8 cellular contexts compared by ENCODE assay signal in the genomic region with DNA sequence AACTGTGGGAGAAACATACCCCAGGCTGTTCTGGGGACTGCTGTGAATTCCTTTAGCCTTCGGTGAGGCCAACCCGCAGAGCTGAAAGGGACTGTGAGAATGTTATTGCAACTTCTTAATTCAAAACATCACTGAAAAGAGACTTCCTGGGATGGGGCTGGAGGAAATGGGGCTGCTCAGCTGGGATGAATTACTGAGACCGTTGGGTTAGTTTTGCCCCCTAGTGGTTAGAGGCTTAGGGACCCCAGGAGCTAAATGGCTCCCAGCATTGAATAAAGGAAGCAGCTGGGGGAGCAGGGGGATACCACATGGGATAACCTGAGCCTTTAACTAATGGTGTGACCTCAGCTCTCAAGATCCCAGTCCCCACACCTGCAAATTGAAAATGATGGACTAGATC.
A peak's percentile ranks its signal among the peaks of the same experiment; 100 is the strongest.
DNase-seq lines count a peak whose midpoint lies in the region; ATAC-seq and TF ChIP-seq lines count a peak whose summit lies in the region.

No MANE protein-coding gene starts in this region.

- no peak overlapping the region for H3K27ac ChIP-seq in OCI-LY1 (ENCODE audit: low read depth, low read length, poor library complexity, severe bottlenecking)
- H3K27ac ChIP-seq in uterus, result no peak overlapping the region

- H3K9ac ChIP-seq in OCI-LY1 (ENCODE audit: low read length), result no peak overlapping the region

- H3K4me1 ChIP-seq in OCI-LY1 (ENCODE audit: insufficient read depth, low read length, severe bottlenecking) (no peaks in the 10 kb centered on the region), uterus (no peaks in the 10 kb centered on the region)

- no peak for TF ChIP-seq POLR2A in uterus (IDR thresholded peaks at IDR 0.05)

- no peaks in the 10 kb centered on the region for H3F3A ChIP-seq in OCI-LY1 (ENCODE audit: insufficient read depth, low read length)

- DNase-seq in BJ (ENCODE audit: low read depth) (peak; percentile 9), germinal center (ENCODE audit: low spot score) (peak; percentile 30), SW 1271 (lab: John Stamatoyannopoulos, UW) (no peak), HK-2 (ENCODE audit: unreplicated experiment) (no peak), uterus (no peak)

- ATAC-seq in GM21360 (IDR thresholded peaks at IDR 0.05; ENCODE audit: unreplicated experiment) (peak; percentile 70), GM18858 (IDR thresholded peaks at IDR 0.05; ENCODE audit: unreplicated experiment) (no peak)

- no peaks in the 10 kb centered on the region for H3K27me3 ChIP-seq in BJ (ENCODE audit: control insufficient read depth, insufficient read depth, low read length)
- H3K27me3 ChIP-seq in OCI-LY1 (ENCODE audit: insufficient read depth, low read length), result no peaks in the 10 kb centered on the region
- H3K27me3 ChIP-seq in uterus, result no peaks in the 10 kb centered on the region

- H3K79me2 ChIP-seq in OCI-LY1 (ENCODE audit: insufficient read depth, low read length), result no peaks in the 10 kb centered on the region

- no peak overlapping the region for H3K4me3 ChIP-seq in BJ (ENCODE audit: low read depth, low read length)
- no peak overlapping the region for H3K4me3 ChIP-seq in OCI-LY1 (ENCODE audit: low read depth, low read length, poor library complexity, severe bottlenecking)
- H3K4me3 ChIP-seq in uterus, result no peak overlapping the region

- no peaks in the 10 kb centered on the region for H3K36me3 ChIP-seq in BJ (ENCODE audit: control insufficient read depth, insufficient read depth, low read length)
- no peaks in the 10 kb centered on the region for H3K36me3 ChIP-seq in OCI-LY1 (ENCODE audit: insufficient read depth, low read length)
- no peaks in the 10 kb centered on the region for H3K36me3 ChIP-seq in uterus

- no peak overlapping the region for H2AFZ ChIP-seq in OCI-LY1 (ENCODE audit: low read length)

- H4K20me1 ChIP-seq in OCI-LY1 (ENCODE audit: insufficient read depth, low read length), result no peaks in the 10 kb centered on the region

- H3K9me2 ChIP-seq in OCI-LY1 (ENCODE audit: low read depth, low read length), result no peaks in the 10 kb centered on the region

- H3K9me3 ChIP-seq in OCI-LY1 (ENCODE audit: low read length) (no peaks in the 10 kb centered on the region), uterus (no peaks in the 10 kb centered on the region)

- intact Hi-C loops in uterus (cut with DNase I; ENCODE audit: low total_unique reads), result no loop called here

- peak; percentile 69 for TF ChIP-seq CTCF in BJ (IDR thresholded peaks at IDR 0.05; ENCODE audit: insufficient read depth, low read depth, low read length)
- peak; percentile 59; the same call in 1 of the 2 replicates for TF ChIP-seq CTCF in OCI-LY1 (IDR thresholded peaks at IDR 0.05; ENCODE audit: low read length)
- peak in 1 of 4 experiments; percentile 7 for TF ChIP-seq CTCF in uterus (IDR thresholded peaks at IDR 0.05)

- CTCF ChIA-PET in BJ (lab: Yijun Ruan, JAX), result interaction anchor here (0.9 to 2.9 kb wide), 4 partner anchors 12 to 420 kb away, joined by 3 to 11 read pairs (median 5); no protein-coding TSS in a partner anchor

- no peak overlapping the region for H3K4me2 ChIP-seq in OCI-LY1 (ENCODE audit: low read length)

- POLR2A ChIA-PET in BJ (lab: Charles Lee), result no interaction called here

Comparison
In these comparisons a context has a peak if more than half of its experiments do, and no peak if none do; other contexts are left out.
1. DNase-seq: peak in BJ (single experiment) and germinal center (single experiment); none in SW 1271 (0 of 2), HK-2 (single experiment) and uterus (0 of 2).